Comparison of ENCODE assay signal across 1 cellular context in the genomic region with DNA sequence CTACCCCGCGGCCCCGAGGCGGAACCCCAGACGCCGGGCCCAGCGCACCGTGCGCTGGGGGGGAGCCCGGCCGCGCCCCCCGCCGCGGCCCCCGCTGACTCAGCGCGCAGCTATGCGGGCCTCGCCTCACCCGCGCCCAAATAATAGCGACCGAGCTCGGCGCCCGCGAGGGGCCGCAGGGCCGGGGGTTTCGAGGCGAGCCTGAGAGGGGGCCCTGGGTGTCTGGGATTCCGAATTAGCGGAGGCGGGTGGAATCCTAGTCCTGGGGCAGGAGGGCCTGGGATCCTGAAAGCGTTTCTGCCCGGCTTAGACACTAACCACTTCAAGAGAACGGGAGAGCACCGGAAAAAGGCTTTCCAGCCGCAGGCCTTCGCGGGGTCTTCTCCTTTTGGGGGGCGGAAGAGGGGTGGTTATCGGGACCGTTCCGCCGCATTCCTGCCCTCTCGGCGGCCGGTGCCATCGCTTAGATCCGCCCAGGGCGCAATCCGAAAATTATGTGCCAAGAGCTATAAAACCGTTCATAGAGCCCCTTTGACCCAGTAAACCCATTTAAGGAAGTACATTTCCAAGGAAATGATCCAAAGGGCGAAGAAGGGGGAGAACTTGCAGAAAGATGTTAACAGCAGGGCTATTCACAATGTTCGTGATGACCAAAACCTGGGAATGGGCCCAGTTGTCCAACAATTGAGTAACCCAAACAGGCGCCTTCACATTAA.
A peak's percentile ranks its signal among the peaks of the same experiment; 100 is the strongest.
TF ChIP-seq lines count a peak whose summit lies in the region.

No MANE protein-coding gene starts in this region.

TF ChIP-seq in HepG2, 621 proteins besides CTCF, POLR2A, EP300 and RAD21 (continued from another document and continues in another):
- TF ChIP-seq, protein P1, sequence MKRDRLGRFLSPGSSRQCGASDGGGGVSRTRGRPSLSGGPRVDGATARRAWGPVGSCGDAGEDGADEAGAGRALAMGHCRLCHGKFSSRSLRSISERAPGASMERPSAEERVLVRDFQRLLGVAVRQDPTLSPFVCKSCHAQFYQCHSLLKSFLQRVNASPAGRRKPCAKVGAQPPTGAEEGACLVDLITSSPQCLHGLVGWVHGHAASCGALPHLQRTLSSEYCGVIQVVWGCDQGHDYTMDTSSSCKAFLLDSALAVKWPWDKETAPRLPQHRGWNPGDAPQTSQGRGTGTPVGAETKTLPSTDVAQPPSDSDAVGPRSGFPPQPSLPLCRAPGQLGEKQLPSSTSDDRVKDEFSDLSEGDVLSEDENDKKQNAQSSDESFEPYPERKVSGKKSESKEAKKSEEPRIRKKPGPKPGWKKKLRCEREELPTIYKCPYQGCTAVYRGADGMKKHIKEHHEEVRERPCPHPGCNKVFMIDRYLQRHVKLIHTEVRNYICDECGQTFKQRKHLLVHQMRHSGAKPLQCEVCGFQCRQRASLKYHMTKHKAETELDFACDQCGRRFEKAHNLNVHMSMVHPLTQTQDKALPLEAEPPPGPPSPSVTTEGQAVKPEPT (CRISPR knock-in tag; IDR thresholded peaks at IDR 0.05; ENCODE audit: low read depth) = no peak
- TF ChIP-seq MED1 (CRISPR knock-in tag; IDR thresholded peaks at IDR 0.05) = peak; percentile 52
- no peak for TF ChIP-seq ZNF121 (CRISPR knock-in tag; IDR thresholded peaks at IDR 0.05)
- TF ChIP-seq ZNF530 (CRISPR knock-in tag; IDR thresholded peaks at IDR 0.05; ENCODE audit: low read depth) = no peak
- TF ChIP-seq, protein P2, sequence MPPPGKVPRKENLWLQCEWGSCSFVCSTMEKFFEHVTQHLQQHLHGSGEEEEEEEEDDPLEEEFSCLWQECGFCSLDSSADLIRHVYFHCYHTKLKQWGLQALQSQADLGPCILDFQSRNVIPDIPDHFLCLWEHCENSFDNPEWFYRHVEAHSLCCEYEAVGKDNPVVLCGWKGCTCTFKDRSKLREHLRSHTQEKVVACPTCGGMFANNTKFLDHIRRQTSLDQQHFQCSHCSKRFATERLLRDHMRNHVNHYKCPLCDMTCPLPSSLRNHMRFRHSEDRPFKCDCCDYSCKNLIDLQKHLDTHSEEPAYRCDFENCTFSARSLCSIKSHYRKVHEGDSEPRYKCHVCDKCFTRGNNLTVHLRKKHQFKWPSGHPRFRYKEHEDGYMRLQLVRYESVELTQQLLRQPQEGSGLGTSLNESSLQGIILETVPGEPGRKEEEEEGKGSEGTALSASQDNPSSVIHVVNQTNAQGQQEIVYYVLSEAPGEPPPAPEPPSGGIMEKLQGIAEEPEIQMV (CRISPR knock-in tag; IDR thresholded peaks at IDR 0.05; ENCODE audit: low read depth) = no peak
- TF ChIP-seq, protein P3, sequence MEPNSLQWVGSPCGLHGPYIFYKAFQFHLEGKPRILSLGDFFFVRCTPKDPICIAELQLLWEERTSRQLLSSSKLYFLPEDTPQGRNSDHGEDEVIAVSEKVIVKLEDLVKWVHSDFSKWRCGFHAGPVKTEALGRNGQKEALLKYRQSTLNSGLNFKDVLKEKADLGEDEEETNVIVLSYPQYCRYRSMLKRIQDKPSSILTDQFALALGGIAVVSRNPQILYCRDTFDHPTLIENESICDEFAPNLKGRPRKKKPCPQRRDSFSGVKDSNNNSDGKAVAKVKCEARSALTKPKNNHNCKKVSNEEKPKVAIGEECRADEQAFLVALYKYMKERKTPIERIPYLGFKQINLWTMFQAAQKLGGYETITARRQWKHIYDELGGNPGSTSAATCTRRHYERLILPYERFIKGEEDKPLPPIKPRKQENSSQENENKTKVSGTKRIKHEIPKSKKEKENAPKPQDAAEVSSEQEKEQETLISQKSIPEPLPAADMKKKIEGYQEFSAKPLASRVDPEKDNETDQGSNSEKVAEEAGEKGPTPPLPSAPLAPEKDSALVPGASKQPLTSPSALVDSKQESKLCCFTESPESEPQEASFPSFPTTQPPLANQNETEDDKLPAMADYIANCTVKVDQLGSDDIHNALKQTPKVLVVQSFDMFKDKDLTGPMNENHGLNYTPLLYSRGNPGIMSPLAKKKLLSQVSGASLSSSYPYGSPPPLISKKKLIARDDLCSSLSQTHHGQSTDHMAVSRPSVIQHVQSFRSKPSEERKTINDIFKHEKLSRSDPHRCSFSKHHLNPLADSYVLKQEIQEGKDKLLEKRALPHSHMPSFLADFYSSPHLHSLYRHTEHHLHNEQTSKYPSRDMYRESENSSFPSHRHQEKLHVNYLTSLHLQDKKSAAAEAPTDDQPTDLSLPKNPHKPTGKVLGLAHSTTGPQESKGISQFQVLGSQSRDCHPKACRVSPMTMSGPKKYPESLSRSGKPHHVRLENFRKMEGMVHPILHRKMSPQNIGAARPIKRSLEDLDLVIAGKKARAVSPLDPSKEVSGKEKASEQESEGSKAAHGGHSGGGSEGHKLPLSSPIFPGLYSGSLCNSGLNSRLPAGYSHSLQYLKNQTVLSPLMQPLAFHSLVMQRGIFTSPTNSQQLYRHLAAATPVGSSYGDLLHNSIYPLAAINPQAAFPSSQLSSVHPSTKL (CRISPR knock-in tag; IDR thresholded peaks at IDR 0.05) = 0 out of 2 replicates have a peak, but pooled peaks have one; percentile 35
- TF ChIP-seq ZSCAN29 (CRISPR knock-in tag; conservative IDR thresholded peaks at IDR 0.05) = no peak; the same call in 1 of the 2 replicates
- TF ChIP-seq SMC3 (IDR thresholded peaks at IDR 0.05; ENCODE audit: low read length) = no peak
- no peak for TF ChIP-seq ZNF496 (CRISPR knock-in tag; IDR thresholded peaks at IDR 0.05; ENCODE audit: insufficient replicate concordance)
- no peak; the same call in 1 of the 2 replicates for TF ChIP-seq NFYC (CRISPR knock-in tag; IDR thresholded peaks at IDR 0.05)
- TF ChIP-seq GABPA (IDR thresholded peaks at IDR 0.05; ENCODE audit: low read depth, low read length) = no peak; the same call in 1 of the 2 replicates
- peak; percentile 35; the same call in 1 of the 2 replicates for TF ChIP-seq GABPA (CRISPR knock-in tag; IDR thresholded peaks at IDR 0.05; ENCODE audit: low read depth)
- no peak for TF ChIP-seq ZNF777 (CRISPR knock-in tag; IDR thresholded peaks at IDR 0.05)
- no peak for TF ChIP-seq SYNCRIP (IDR thresholded peaks at IDR 0.05; ENCODE audit: insufficient read depth, low read depth, low read length)
- TF ChIP-seq, protein P4, sequence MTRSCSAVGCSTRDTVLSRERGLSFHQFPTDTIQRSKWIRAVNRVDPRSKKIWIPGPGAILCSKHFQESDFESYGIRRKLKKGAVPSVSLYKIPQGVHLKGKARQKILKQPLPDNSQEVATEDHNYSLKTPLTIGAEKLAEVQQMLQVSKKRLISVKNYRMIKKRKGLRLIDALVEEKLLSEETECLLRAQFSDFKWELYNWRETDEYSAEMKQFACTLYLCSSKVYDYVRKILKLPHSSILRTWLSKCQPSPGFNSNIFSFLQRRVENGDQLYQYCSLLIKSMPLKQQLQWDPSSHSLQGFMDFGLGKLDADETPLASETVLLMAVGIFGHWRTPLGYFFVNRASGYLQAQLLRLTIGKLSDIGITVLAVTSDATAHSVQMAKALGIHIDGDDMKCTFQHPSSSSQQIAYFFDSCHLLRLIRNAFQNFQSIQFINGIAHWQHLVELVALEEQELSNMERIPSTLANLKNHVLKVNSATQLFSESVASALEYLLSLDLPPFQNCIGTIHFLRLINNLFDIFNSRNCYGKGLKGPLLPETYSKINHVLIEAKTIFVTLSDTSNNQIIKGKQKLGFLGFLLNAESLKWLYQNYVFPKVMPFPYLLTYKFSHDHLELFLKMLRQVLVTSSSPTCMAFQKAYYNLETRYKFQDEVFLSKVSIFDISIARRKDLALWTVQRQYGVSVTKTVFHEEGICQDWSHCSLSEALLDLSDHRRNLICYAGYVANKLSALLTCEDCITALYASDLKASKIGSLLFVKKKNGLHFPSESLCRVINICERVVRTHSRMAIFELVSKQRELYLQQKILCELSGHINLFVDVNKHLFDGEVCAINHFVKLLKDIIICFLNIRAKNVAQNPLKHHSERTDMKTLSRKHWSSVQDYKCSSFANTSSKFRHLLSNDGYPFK (CRISPR knock-in tag; IDR thresholded peaks at IDR 0.05; ENCODE audit: borderline replicate concordance) = no peak
- TF ChIP-seq, protein P5, sequence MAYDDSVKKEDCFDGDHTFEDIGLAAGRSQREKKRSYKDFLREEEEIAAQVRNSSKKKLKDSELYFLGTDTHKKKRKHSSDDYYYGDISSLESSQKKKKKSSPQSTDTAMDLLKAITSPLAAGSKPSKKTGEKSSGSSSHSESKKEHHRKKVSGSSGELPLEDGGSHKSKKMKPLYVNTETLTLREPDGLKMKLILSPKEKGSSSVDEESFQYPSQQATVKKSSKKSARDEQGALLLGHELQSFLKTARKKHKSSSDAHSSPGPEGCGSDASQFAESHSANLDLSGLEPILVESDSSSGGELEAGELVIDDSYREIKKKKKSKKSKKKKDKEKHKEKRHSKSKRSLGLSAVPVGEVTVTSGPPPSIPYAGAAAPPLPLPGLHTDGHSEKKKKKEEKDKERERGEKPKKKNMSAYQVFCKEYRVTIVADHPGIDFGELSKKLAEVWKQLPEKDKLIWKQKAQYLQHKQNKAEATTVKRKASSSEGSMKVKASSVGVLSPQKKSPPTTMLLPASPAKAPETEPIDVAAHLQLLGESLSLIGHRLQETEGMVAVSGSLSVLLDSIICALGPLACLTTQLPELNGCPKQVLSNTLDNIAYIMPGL (CRISPR knock-in tag; IDR thresholded peaks at IDR 0.05; ENCODE audit: borderline replicate concordance in 1 of 2, low read depth in 1 of 2) = peak; percentile 34 to 70; a peak in 2 of 4 replicates
- TF ChIP-seq HOXA7 (CRISPR knock-in tag; IDR thresholded peaks at IDR 0.05) = no peak
- TF ChIP-seq ZNF776 (CRISPR knock-in tag; IDR thresholded peaks at IDR 0.05) = no peak
- TF ChIP-seq, protein P6, sequence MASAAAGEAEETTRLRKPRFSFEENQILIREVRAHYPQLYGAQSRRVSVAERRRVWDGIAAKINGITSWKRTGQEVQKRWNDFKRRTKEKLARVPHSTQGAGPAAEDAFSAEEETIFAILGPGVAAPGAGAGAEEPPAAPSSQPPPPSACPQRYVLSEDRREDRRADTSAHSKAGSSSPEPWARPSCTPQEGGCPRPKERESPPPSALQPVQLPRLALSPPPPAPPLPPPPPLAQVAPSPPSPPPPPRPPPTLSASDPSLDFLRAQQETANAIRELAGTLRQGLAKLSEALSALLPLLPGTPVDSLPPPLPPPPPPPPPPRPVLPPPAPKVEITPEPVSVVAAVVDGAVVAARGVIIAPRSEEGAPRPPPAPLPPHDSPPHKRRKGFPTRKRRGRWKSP (CRISPR knock-in tag; IDR thresholded peaks at IDR 0.05) = peak; percentile 82
- peak; percentile 82 for TF ChIP-seq ZNF605 (CRISPR knock-in tag; IDR thresholded peaks at IDR 0.05)
- TF ChIP-seq, protein P7, sequence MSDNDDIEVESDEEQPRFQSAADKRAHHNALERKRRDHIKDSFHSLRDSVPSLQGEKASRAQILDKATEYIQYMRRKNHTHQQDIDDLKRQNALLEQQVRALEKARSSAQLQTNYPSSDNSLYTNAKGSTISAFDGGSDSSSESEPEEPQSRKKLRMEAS (IDR thresholded peaks at IDR 0.05) = peak; percentile 37
- TF ChIP-seq ZNF703 (CRISPR knock-in tag; IDR thresholded peaks at IDR 0.05; ENCODE audit: borderline replicate concordance) = no peak
- peak; percentile 87 for TF ChIP-seq FOSL1 (CRISPR knock-in tag; IDR thresholded peaks at IDR 0.05; ENCODE audit: borderline replicate concordance)
- no peak for TF ChIP-seq SCMH1 (CRISPR knock-in tag; IDR thresholded peaks at IDR 0.05; ENCODE audit: borderline replicate concordance)
- TF ChIP-seq, protein P8, sequence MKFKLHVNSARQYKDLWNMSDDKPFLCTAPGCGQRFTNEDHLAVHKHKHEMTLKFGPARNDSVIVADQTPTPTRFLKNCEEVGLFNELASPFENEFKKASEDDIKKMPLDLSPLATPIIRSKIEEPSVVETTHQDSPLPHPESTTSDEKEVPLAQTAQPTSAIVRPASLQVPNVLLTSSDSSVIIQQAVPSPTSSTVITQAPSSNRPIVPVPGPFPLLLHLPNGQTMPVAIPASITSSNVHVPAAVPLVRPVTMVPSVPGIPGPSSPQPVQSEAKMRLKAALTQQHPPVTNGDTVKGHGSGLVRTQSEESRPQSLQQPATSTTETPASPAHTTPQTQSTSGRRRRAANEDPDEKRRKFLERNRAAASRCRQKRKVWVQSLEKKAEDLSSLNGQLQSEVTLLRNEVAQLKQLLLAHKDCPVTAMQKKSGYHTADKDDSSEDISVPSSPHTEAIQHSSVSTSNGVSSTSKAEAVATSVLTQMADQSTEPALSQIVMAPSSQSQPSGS (CRISPR knock-in tag; IDR thresholded peaks at IDR 0.05) = no peak
- peak; percentile 93 for TF ChIP-seq U2AF1 (optimal IDR thresholded peaks at IDR 0.05; ENCODE audit: low read depth, low read length)
- peak; percentile 36; the same call in 1 of the 2 replicates for TF ChIP-seq NR2C2 (CRISPR knock-in tag; IDR thresholded peaks at IDR 0.05; ENCODE audit: borderline replicate concordance)
- no peak; the same call in 1 of the 2 replicates for TF ChIP-seq ARNTL (CRISPR knock-in tag; IDR thresholded peaks at IDR 0.05)
- TF ChIP-seq ZFYVE20 (CRISPR knock-in tag; IDR thresholded peaks at IDR 0.05; ENCODE audit: borderline replicate concordance, low read depth) = no peak
- TF ChIP-seq ZNF644 (CRISPR knock-in tag; IDR thresholded peaks at IDR 0.05; ENCODE audit: low read depth) = 0 out of 2 replicates have a peak, but pooled peaks have one; percentile 8
- TF ChIP-seq, protein P9, sequence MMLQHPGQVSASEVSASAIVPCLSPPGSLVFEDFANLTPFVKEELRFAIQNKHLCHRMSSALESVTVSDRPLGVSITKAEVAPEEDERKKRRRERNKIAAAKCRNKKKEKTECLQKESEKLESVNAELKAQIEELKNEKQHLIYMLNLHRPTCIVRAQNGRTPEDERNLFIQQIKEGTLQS (CRISPR knock-in tag; IDR thresholded peaks at IDR 0.05) = peak; percentile 96
- peak; percentile 56; the same call in 1 of the 2 replicates for TF ChIP-seq NR2F2 (IDR thresholded peaks at IDR 0.05; ENCODE audit: borderline replicate concordance, low read depth)
- TF ChIP-seq ZNF333 (CRISPR knock-in tag; IDR thresholded peaks at IDR 0.05; ENCODE audit: borderline replicate concordance) = no peak
- TF ChIP-seq, protein P10, sequence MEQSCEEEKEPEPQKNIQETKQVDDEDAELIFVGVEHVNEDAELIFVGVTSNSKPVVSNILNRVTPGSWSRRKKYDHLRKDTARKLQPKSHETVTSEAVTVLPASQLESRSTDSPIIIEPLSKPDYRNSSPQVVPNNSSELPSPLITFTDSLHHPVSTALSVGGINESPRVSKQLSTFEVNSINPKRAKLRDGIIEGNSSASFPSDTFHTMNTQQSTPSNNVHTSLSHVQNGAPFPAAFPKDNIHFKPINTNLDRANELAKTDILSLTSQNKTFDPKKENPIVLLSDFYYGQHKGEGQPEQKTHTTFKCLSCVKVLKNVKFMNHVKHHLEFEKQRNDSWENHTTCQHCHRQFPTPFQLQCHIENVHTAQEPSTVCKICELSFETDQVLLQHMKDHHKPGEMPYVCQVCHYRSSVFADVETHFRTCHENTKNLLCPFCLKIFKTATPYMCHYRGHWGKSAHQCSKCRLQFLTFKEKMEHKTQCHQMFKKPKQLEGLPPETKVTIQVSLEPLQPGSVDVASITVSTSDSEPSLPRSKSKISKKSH (CRISPR knock-in tag; IDR thresholded peaks at IDR 0.05; ENCODE audit: borderline replicate concordance) = peak; percentile 79; the same call in 1 of the 2 replicates
- TF ChIP-seq EHMT2 (IDR thresholded peaks at IDR 0.05; ENCODE audit: borderline replicate concordance, low read depth, low read length) = no peak
- TF ChIP-seq, protein P11, sequence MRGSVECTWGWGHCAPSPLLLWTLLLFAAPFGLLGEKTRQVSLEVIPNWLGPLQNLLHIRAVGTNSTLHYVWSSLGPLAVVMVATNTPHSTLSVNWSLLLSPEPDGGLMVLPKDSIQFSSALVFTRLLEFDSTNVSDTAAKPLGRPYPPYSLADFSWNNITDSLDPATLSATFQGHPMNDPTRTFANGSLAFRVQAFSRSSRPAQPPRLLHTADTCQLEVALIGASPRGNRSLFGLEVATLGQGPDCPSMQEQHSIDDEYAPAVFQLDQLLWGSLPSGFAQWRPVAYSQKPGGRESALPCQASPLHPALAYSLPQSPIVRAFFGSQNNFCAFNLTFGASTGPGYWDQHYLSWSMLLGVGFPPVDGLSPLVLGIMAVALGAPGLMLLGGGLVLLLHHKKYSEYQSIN (CRISPR knock-in tag; IDR thresholded peaks at IDR 0.05; ENCODE audit: borderline replicate concordance) = no peak
- TF ChIP-seq JDP2 (CRISPR knock-in tag; IDR thresholded peaks at IDR 0.05; ENCODE audit: borderline replicate concordance) = no peak
